13 cellular contexts compared by ENCODE assay signal in the genomic region with DNA sequence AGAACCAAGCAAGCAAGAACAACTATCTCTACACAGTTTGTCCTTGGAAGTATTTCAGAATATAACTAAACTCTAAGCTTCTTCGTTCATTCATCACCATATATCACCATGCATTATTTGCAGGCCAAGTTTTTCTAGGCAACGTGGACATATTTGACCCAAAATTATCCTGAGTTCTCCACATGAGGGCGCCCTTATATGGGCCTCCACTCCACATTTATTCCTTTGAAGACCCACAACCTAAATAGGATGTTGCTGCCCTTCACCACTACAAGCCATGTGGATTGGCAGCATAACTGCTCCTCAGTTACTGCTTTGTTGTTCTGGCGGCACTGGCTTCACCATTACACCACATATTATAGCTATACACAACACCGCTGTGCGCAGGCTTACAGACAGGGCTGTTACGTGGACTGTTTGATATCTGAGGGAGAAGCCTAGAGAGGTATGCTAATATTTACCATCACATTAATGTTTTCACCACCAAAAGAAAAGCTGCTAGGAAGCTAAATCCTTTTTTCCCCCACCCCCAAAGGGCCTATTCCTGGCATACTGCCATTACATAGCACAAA.
A peak's percentile ranks its signal among the peaks of the same experiment; 100 is the strongest.
DNase-seq lines count a peak whose midpoint lies in the region; ATAC-seq and TF ChIP-seq lines count a peak whose summit lies in the region.
"Had no signal": no experiment of that assay in that cellular context is flagged by ENCODE, and none has a peak within 500 bp of the region (broad histone marks: within the 10 kb centered on the region; RNA-seq: fewer than 3 reads in every experiment).

No MANE protein-coding gene starts in this region.

- H3K4me3 ChIP-seq in WERI-Rb-1 (ENCODE audit: low read depth, low read length) (no peak overlapping the region), gastrocnemius medialis (no peak overlapping the region)
- H3K4me3 ChIP-seq in CD4-positive, alpha-beta memory T cell (ENCODE audit: low read length in 2 of 2): no peak overlapping the region
- H3K4me3 ChIP-seq: A549, thyroid gland had no signal

- H3K9me3 ChIP-seq in WERI-Rb-1 (ENCODE audit: severe bottlenecking) (no peaks in the 10 kb centered on the region), gastrocnemius medialis (no peaks in the 10 kb centered on the region)
- no peaks in the 10 kb centered on the region for H3K9me3 ChIP-seq in CD4-positive, alpha-beta memory T cell (ENCODE audit: control insufficient read depth in 1 of 2, low read length in 2 of 2)
- H3K9me3 ChIP-seq: A549, thyroid gland had no signal

- no peaks in the 10 kb centered on the region for H3K36me3 Mint-ChIP-seq in type B pancreatic cell
- no peaks in the 10 kb centered on the region for H3K36me3 Mint-ChIP-seq in CD4-positive, alpha-beta memory T cell

- H3K9me3 Mint-ChIP-seq in type B pancreatic cell: peaks cover 13% of the 10 kb centered on the region
- peaks cover 0 to 11% (median 4%) of the 10 kb centered on the region in 8 donors for H3K9me3 Mint-ChIP-seq in CD4-positive, alpha-beta memory T cell

- no peak for ATAC-seq in gastrocnemius medialis
- ATAC-seq: A549 had no signal

- intact Hi-C loops in gastrocnemius medialis (cut with DNase I; ENCODE audit: low total_unique reads): no loop called here
- intact Hi-C loops in CD4-positive, alpha-beta memory T cell (cut with micrococcal nuclease): no loop called here

- H3K4me1 ChIP-seq in gastrocnemius medialis: no peaks in the 10 kb centered on the region
- H3K4me1 ChIP-seq in CD4-positive, alpha-beta memory T cell (ENCODE audit: insufficient read depth, low read length): no peaks in the 10 kb centered on the region
- H3K4me1 ChIP-seq: A549, parathyroid adenoma, thyroid gland had no signal

- no peaks in the 10 kb centered on the region for H3K27me3 Mint-ChIP-seq in type B pancreatic cell
- H3K27me3 Mint-ChIP-seq in CD4-positive, alpha-beta memory T cell: no peaks in the 10 kb centered on the region

- no peaks in the 10 kb centered on the region for H3K4me1 Mint-ChIP-seq in type B pancreatic cell (ENCODE audit: unreplicated experiment)
- no peaks in the 10 kb centered on the region for H3K4me1 Mint-ChIP-seq in CD4-positive, alpha-beta memory T cell

- no peak overlapping the region for H3K27ac Mint-ChIP-seq in type B pancreatic cell
- H3K27ac Mint-ChIP-seq in CD4-positive, alpha-beta memory T cell: no peak overlapping the region

- CTCF ChIA-PET in CD4-positive, alpha-beta memory T cell (lab: Charles Lee; ENCODE audit: partially characterized antibody): no interaction called here

- TF ChIP-seq CTCF in WERI-Rb-1 (IDR thresholded peaks at IDR 0.05; ENCODE audit: low read depth, low read length) (peak; percentile 34; the same call in 1 of the 2 replicates), type B pancreatic cell (conservative IDR thresholded peaks at IDR 0.05) (peak; percentile 48), gastrocnemius medialis (IDR thresholded peaks at IDR 0.05 in 4 of 5, conservative IDR thresholded peaks at IDR 0.05 in 1 of 5) (no peak)

- H3K4me3 Mint-ChIP-seq in type B pancreatic cell: no peak overlapping the region
- H3K4me3 Mint-ChIP-seq in CD4-positive, alpha-beta memory T cell: no peak overlapping the region

- no peak for TF ChIP-seq POLR2A in gastrocnemius medialis (IDR thresholded peaks at IDR 0.05)

- H3K27me3 ChIP-seq in WERI-Rb-1 (ENCODE audit: insufficient read depth, low read depth, severe bottlenecking) (no peaks in the 10 kb centered on the region), gastrocnemius medialis (no peaks in the 10 kb centered on the region)
- H3K27me3 ChIP-seq in CD4-positive, alpha-beta memory T cell (ENCODE audit: insufficient read depth, low read length): no peaks in the 10 kb centered on the region
- H3K27me3 ChIP-seq: thyroid gland had no signal

- POLR2A ChIA-PET in CD4-positive, alpha-beta memory T cell (lab: Charles Lee; ENCODE audit: partially characterized antibody): no interaction called here

- in situ Hi-C loops in gastrocnemius medialis (cut with MboI; ENCODE audit: low sequenced_read_pairs in 4 of 4): loop anchor here in 1 of 4 donors (25.0 kb wide), 1 partner anchor 340 kb away; no protein-coding TSS in a partner anchor

- H3K27ac ChIP-seq in WERI-Rb-1 (no peak overlapping the region), gastrocnemius medialis (no peak overlapping the region)
- H3K27ac ChIP-seq in CD4-positive, alpha-beta memory T cell (ENCODE audit: low read depth, low read length): no peak overlapping the region
- H3K27ac ChIP-seq: A549, parathyroid adenoma, thyroid gland had no signal

- DNase-seq in NCI-H510A treated with DMSO at 0.1 percent for 48 hours (lab: John Stamatoyannopoulos, UW) (peak; percentile 18), NCI-H510A (lab: John Stamatoyannopoulos, UW) (no peak), NCI-H146 treated with DMSO at 0.1 percent for 48 hours (lab: John Stamatoyannopoulos, UW; ENCODE audit: unreplicated experiment) (peak; percentile 22), WERI-Rb-1 (peak; percentile 19), type B pancreatic cell (ENCODE audit: extremely low spot score, unreplicated experiment) (no peak), gastrocnemius medialis (no peak), GM19238 (ENCODE audit: insufficient read length, low spot score) (no peak)
- no peak for DNase-seq in CD4-positive, alpha-beta memory T cell
- DNase-seq: activated CD4-positive, alpha-beta T cell treated with anti-CD3 and anti-CD28 coated beads for 1 hour; SW 1271; thyroid gland had no signal

- H3K36me3 ChIP-seq in WERI-Rb-1: no peaks in the 10 kb centered on the region
- H3K36me3 ChIP-seq in gastrocnemius medialis: no peaks in the 10 kb centered on the region
- no peaks in the 10 kb centered on the region for H3K36me3 ChIP-seq in CD4-positive, alpha-beta memory T cell (ENCODE audit: insufficient read depth, low read length)
- H3K36me3 ChIP-seq: thyroid gland had no signal

Comparison
In these comparisons a context has a peak if more than half of its experiments do, and no peak if none do; other contexts are left out.
1. DNase-seq: peak in NCI-H510A treated with DMSO at 0.1 percent for 48 hours (single experiment), NCI-H146 treated with DMSO at 0.1 percent for 48 hours (single experiment) and WERI-Rb-1 (single experiment); none in NCI-H510A (single experiment), type B pancreatic cell (single experiment), gastrocnemius medialis (0 of 2), CD4-positive, alpha-beta memory T cell (0 of 5) and GM19238 (single experiment).
2. CTCF ChIP-seq: peak in WERI-Rb-1 (single experiment) and type B pancreatic cell (single experiment); none in gastrocnemius medialis (0 of 5).